In the genomic region with DNA sequence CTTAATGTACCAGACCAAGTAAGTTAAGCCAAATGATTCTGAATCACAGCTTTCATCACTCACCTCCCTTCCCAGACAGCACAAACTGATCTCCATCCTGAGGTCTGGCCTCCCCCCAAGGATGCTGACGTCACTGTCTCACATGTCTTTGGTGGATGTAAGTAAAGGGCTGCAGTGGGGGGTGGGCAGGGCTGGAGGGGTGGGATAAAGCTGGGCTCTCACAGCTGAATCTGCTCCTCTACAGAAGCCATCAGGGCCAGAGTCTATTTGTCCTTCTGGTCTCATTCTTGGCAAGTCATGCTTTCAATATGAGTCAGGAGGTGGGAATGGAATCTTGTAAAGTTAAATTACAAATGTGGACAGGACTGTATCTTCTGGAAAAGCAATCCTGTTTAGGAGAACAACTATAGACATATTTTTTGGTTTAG, we compare ENCODE assay signal across 14 cellular contexts. TPM values are rescaled to one million over a fixed set of nuclear protein-coding genes. Genes with fewer than 3 reads are reported as not detected.
DNase-seq lines count a peak whose midpoint lies in the region; ATAC-seq, FAIRE-seq and TF ChIP-seq lines count a peak whose summit lies in the region.
"Had no signal": no experiment of that assay in that cellular context is flagged by ENCODE, and none has a peak within 500 bp of the region (broad histone marks: within the 10 kb centered on the region; RNA-seq: fewer than 3 reads in every experiment).

No MANE protein-coding gene starts in this region.

- DNase-seq in A549 (ENCODE audit: low read depth in 1 of 2, low spot score in 1 of 2) = peak; percentile 68 to 97
- peak; percentile 91 for DNase-seq in NCI-H226
- peak; percentile 70 for DNase-seq in epithelial cell of esophagus (ENCODE audit: low read depth)
- peak in 1 of 3 donors; percentile 62 for DNase-seq in mucosa of descending colon
- no peak for DNase-seq in type B pancreatic cell (ENCODE audit: extremely low spot score, unreplicated experiment)
- DNase-seq in DMS79 treated with DMSO at 0.1 percent for 48 hours (lab: John Stamatoyannopoulos, UW) = no peak
- DNase-seq in Ammon's horn (ENCODE audit: low spot score) = no peak
- no peak for DNase-seq in posterior cingulate gyrus
- DNase-seq: AML-193; endodermal cell; naive thymus-derived CD8-positive, alpha-beta T cell; NCI-H2227 treated with DMSO at 0.1 percent for 48 hours; T-helper 17 cell had no signal

- CTCF ChIA-PET in A549 (lab: Yijun Ruan, JAX) = interaction anchor here (0.6 to 6.0 kb wide), 6 partner anchors 14 to 461 kb away, joined by 3 to 32 read pairs (median 3); no protein-coding TSS in a partner anchor

- no peak for TF ChIP-seq POLR2A in A549 (IDR thresholded peaks at IDR 0.05; ENCODE audit: low read length)

- H3K4me1 ChIP-seq in A549 (peaks cover 64% of the 10 kb centered on the region), mucosa of descending colon (ENCODE audit: low read depth) (no peaks in the 10 kb centered on the region)

- TF ChIP-seq CTCF in A549 (IDR thresholded peaks at IDR 0.05) (no peak), epithelial cell of esophagus (IDR thresholded peaks at IDR 0.05; ENCODE audit: insufficient read depth, low read depth, low read length, missing control alignments) (no peak), mucosa of descending colon (IDR thresholded peaks at IDR 0.05) (no peak), type B pancreatic cell (conservative IDR thresholded peaks at IDR 0.05) (no peak)

- no peaks in the 10 kb centered on the region for H3K9me3 Mint-ChIP-seq in type B pancreatic cell
- H3K9me3 Mint-ChIP-seq: activated T-helper 1 cell treated with anti-CD3 and anti-CD28 coated beads, Interleukin-12 subunit alpha, Interleukin-12 subunit beta, Interleukin-2, Interleukin-4 antibody, amounts not matched to agents 30 ng/mL and 10 ng/mL and 1 ng/mL, durations not matched to agents 14 hours and 24 hours and 36 hours; naive thymus-derived CD8-positive, alpha-beta T cell had no signal

- H3K4me3 ChIP-seq in A549 (no peak overlapping the region), epithelial cell of esophagus (ENCODE audit: low read length) (no peak overlapping the region), mucosa of descending colon (no peak overlapping the region)

- FAIRE-seq in A549 (lab: Jason Lieb, UNC) = peak; percentile 63

- no peaks in the 10 kb centered on the region for H3K4me1 Mint-ChIP-seq in type B pancreatic cell (ENCODE audit: unreplicated experiment)
- H3K4me1 Mint-ChIP-seq: endodermal cell; naive thymus-derived CD8-positive, alpha-beta T cell; T-helper 17 cell had no signal

- POLR2A ChIA-PET in A549 (lab: Yijun Ruan, JAX) = interaction anchor here (0.6 to 1.8 kb wide), 7 partner anchors 9 to 214 kb away, joined by 3 to 8 read pairs (median 5); a partner anchor contains a TSS

- peak; percentile 92 to 93 for ATAC-seq in A549
- peak; percentile 33 for ATAC-seq in mucosa of descending colon
- ATAC-seq: naive thymus-derived CD8-positive, alpha-beta T cell; T-helper 17 cell had no signal

- intact Hi-C loops in mucosa of descending colon (cut with DNase I, micrococcal nuclease) = no loop called here
- intact Hi-C loops in posterior cingulate gyrus (cut with DNase I) = no loop called here

- H3K9me3 ChIP-seq in A549 (no peaks in the 10 kb centered on the region), mucosa of descending colon (no peaks in the 10 kb centered on the region)

- TF ChIP-seq EP300 in A549 (IDR thresholded peaks at IDR 0.05) = peak; percentile 96

- peak overlapping the region; percentile 94 to 98 for H3K27ac ChIP-seq in A549

- TF ChIP-seq RAD21 in A549 (conservative IDR thresholded peaks at IDR 0.05 in 1 of 2, IDR thresholded peaks at IDR 0.05 in 1 of 2) = peak; percentile 1 to 50; a peak in 3 of 5 replicates

- WGBS in A549 (ENCODE audit: missing lambda C conversion rate) = 0% methylated on average over 1 of the region's 1 CpG

- peak overlapping the region; percentile 65 for H3K4me2 ChIP-seq in A549

- no peaks in the 10 kb centered on the region for H3K36me3 Mint-ChIP-seq in type B pancreatic cell
- H3K36me3 Mint-ChIP-seq: naive thymus-derived CD8-positive, alpha-beta T cell had no signal

- H3K27ac Mint-ChIP-seq in type B pancreatic cell = no peak overlapping the region
- H3K27ac Mint-ChIP-seq: activated T-helper 1 cell treated with anti-CD3 and anti-CD28 coated beads, Interleukin-12 subunit alpha, Interleukin-12 subunit beta, Interleukin-2, Interleukin-4 antibody, amounts not matched to agents 30 ng/mL and 10 ng/mL and 1 ng/mL, durations not matched to agents 14 hours and 24 hours and 36 hours; endodermal cell; naive thymus-derived CD8-positive, alpha-beta T cell; T-helper 17 cell had no signal

- no peak overlapping the region for H3K4me3 Mint-ChIP-seq in type B pancreatic cell
- H3K4me3 Mint-ChIP-seq: activated T-helper 1 cell treated with anti-CD3 and anti-CD28 coated beads, Interleukin-12 subunit alpha, Interleukin-12 subunit beta, Interleukin-2, Interleukin-4 antibody, amounts not matched to agents 30 ng/mL and 10 ng/mL and 1 ng/mL, durations not matched to agents 14 hours and 24 hours and 36 hours; endodermal cell; naive thymus-derived CD8-positive, alpha-beta T cell; T-helper 17 cell had no signal

- no peaks in the 10 kb centered on the region for H3K36me3 ChIP-seq in mucosa of descending colon (ENCODE audit: low read depth)

- no peaks in the 10 kb centered on the region for H3K27me3 Mint-ChIP-seq in type B pancreatic cell

TF ChIP-seq in A549, 52 proteins besides CTCF, POLR2A, EP300 and RAD21 (continues in another document):
- TF ChIP-seq HDAC2 (IDR thresholded peaks at IDR 0.05) (no peak), MAZ (IDR thresholded peaks at IDR 0.05; ENCODE audit: borderline replicate concordance, low read depth, low read length) (no peak), CHD4 (IDR thresholded peaks at IDR 0.05; ENCODE audit: borderline replicate concordance) (no peak), CEBPB (IDR thresholded peaks at IDR 0.05) (peak in 1 of 2 experiments; percentile 35; a peak in 3 of 4 replicates), FOXS1 (CRISPR knock-in tag; IDR thresholded peaks at IDR 0.05) (no peak), ZFP36 (IDR thresholded peaks at IDR 0.05; ENCODE audit: borderline replicate concordance, partially characterized antibody) (no peak), ZNF302 (CRISPR knock-in tag; IDR thresholded peaks at IDR 0.05) (no peak), SMC3 (IDR thresholded peaks at IDR 0.05) (peak; percentile 49), CBX8 (IDR thresholded peaks at IDR 0.05) (no peak), JUNB (IDR thresholded peaks at IDR 0.05) (peak; percentile 94), MAFK (IDR thresholded peaks at IDR 0.05; ENCODE audit: partially characterized antibody) (peak; percentile 13), ZSCAN20 (CRISPR knock-in tag; IDR thresholded peaks at IDR 0.05) (no peak), RFX5 (IDR thresholded peaks at IDR 0.05) (no peak)
- TF ChIP-seq, protein P1, sequence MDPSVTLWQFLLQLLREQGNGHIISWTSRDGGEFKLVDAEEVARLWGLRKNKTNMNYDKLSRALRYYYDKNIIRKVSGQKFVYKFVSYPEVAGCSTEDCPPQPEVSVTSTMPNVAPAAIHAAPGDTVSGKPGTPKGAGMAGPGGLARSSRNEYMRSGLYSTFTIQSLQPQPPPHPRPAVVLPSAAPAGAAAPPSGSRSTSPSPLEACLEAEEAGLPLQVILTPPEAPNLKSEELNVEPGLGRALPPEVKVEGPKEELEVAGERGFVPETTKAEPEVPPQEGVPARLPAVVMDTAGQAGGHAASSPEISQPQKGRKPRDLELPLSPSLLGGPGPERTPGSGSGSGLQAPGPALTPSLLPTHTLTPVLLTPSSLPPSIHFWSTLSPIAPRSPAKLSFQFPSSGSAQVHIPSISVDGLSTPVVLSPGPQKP (IDR thresholded peaks at IDR 0.05; ENCODE audit: low read depth, low read length) = no peak
- TF ChIP-seq, protein P2, sequence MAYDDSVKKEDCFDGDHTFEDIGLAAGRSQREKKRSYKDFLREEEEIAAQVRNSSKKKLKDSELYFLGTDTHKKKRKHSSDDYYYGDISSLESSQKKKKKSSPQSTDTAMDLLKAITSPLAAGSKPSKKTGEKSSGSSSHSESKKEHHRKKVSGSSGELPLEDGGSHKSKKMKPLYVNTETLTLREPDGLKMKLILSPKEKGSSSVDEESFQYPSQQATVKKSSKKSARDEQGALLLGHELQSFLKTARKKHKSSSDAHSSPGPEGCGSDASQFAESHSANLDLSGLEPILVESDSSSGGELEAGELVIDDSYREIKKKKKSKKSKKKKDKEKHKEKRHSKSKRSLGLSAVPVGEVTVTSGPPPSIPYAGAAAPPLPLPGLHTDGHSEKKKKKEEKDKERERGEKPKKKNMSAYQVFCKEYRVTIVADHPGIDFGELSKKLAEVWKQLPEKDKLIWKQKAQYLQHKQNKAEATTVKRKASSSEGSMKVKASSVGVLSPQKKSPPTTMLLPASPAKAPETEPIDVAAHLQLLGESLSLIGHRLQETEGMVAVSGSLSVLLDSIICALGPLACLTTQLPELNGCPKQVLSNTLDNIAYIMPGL (CRISPR knock-in tag; IDR thresholded peaks at IDR 0.05; ENCODE audit: borderline replicate concordance) = no peak
- TF ChIP-seq, protein P3, sequence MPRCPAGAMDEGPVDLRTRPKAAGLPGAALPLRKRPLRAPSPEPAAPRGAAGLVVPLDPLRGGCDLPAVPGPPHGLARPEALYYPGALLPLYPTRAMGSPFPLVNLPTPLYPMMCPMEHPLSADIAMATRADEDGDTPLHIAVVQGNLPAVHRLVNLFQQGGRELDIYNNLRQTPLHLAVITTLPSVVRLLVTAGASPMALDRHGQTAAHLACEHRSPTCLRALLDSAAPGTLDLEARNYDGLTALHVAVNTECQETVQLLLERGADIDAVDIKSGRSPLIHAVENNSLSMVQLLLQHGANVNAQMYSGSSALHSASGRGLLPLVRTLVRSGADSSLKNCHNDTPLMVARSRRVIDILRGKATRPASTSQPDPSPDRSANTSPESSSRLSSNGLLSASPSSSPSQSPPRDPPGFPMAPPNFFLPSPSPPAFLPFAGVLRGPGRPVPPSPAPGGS (IDR thresholded peaks at IDR 0.05) = peak; percentile 84; the same call in 2 of the 3 replicates
- TF ChIP-seq, protein P4, sequence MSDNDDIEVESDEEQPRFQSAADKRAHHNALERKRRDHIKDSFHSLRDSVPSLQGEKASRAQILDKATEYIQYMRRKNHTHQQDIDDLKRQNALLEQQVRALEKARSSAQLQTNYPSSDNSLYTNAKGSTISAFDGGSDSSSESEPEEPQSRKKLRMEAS (IDR thresholded peaks at IDR 0.05) = peak; percentile 73

RNA-seq across cellular contexts. Expression of a gene that starts 32.7 kb away (rescaled TPM):
- polyA plus RNA-seq in A549 (2011; rRNA removed) (50.4 and 58.5 TPM in 2 replicates), A549 (2017; fragmentation: RNase III; extraction: RNeasy Plus Mini Kit Qiagen cat#74134 plus additional on column Dnase treatment) (32.3 to 53.1 TPM (median 48.1 TPM) in 3 replicates)
- 24.8 and 28.3 TPM in 2 replicates for polyA plus RNA-seq in A549 (2012; cell fraction: cytosol; rRNA removed)
- polyA plus RNA-seq in A549 (2012; cell fraction: nucleus; rRNA removed) = 31.4 and 44.4 TPM in 2 replicates
- 24.5 and 33.6 TPM in 2 replicates for polyA minus RNA-seq in A549 (2011; rRNA and poly(A)+ RNA removed)
- total RNA-seq in mucosa of descending colon (under 1 TPM; 0.28 to 0.46 (median 0.34) TPM), type B pancreatic cell (ENCODE audit: low replicate concordance) (0.17 and 0.34 TPM in 2 replicates)
- total RNA-seq: activated T-helper 1 cell treated with anti-CD3 and anti-CD28 coated beads, Interleukin-12 subunit alpha, Interleukin-12 subunit beta, Interleukin-2, Interleukin-4 antibody, amounts not matched to agents 30 ng/mL and 10 ng/mL and 1 ng/mL, durations not matched to agents 14 hours and 24 hours and 36 hours; endodermal cell; naive thymus-derived CD8-positive, alpha-beta T cell; T-helper 17 cell had no signal
- polyA plus RNA-seq: naive thymus-derived CD8-positive, alpha-beta T cell had no signal

Comparison
In these comparisons a context has a peak if more than half of its experiments do, and no peak if none do; other contexts are left out.
1. DNase-seq: peak in A549 (2 of 2), NCI-H226 (single experiment) and epithelial cell of esophagus (single experiment); none in type B pancreatic cell (single experiment), DMS79 treated with DMSO at 0.1 percent for 48 hours (single experiment), Ammon's horn (single experiment) and posterior cingulate gyrus (0 of 10).